Comparison of ENCODE assay signal across 8 cellular contexts in the genomic region with DNA sequence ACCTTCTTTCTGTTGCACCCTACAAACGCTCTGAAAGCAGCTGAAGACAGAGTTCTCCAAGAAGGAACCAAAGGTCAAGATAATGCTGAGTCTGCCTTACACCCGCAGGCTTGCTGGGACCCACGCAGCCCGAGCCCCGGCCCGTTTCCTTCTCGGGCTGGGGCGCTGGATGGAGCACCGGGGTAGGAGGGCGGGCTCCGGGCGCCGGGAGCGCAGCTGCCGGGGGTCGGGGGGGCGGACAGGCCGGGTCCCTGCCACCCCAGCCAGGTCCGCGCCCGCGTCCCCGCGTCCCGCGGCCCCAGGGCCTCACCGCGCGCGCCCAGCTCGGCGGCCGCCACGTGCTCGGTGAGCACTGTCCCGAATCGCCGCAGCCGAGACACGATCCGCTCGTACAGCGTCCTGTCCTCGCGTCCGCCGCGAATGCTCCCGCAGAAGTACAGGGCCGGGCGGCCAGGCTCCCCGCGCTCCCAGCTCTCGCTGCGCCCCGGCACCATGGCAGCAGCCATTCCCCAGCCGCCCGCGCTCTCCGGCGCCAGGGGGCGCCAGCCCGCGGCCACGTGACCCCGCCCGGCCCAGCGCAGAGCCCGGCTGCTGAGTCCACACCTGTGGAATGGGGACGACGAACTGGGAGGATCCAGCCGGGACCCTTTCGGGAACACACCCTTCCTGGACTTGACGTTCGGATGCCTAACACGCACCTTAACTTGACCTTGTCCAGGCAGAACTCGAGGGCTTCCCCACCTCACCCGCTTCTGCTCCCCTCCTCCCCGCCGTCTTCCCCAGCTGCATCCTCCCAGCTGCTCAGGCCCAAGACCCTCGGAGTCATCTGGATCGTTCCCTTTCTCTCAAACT. TPM values are rescaled to one million over a fixed set of nuclear protein-coding genes. Genes with fewer than 3 reads are reported as not detected.
DNase-seq lines count a peak whose midpoint lies in the region; ATAC-seq and TF ChIP-seq lines count a peak whose summit lies in the region.

A gene with protein sequence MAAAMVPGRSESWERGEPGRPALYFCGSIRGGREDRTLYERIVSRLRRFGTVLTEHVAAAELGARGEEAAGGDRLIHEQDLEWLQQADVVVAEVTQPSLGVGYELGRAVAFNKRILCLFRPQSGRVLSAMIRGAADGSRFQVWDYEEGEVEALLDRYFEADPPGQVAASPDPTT (minus strand): TSS at position 531 of the 852 bp plus-strand sequence. CDS start 25 bp downstream, at position 506.

- H3K4me3 ChIP-seq in CD8-positive, alpha-beta T cell (ENCODE audit: low read depth, low read length): peak within 1 kb of the TSS; percentile 69
- H3K4me3 ChIP-seq in fibroblast of the aortic adventitia (ENCODE audit: low read depth, low read length): peak within 1 kb of the TSS; percentile 76

- DNase-seq in CD8-positive, alpha-beta T cell: peak; percentile 62 to 90 (median 74)
- DNase-seq in RKO (ENCODE audit: low spot score) (peak; percentile 78), fibroblast of the aortic adventitia (ENCODE audit: low read depth) (peak; percentile 60)
- peak; percentile 77 for DNase-seq in activated T-helper 2 cell treated with anti-CD3 and anti-CD28 coated beads, Interferon-gamma antibody, Interleukin-2, Interleukin-4, amounts not matched to agents 10 μg/mL and 5 μg/mL and 100 μg/mL, durations not matched to agents 14 hours and 24 hours and 36 hours (ENCODE audit: low spot score)
- DNase-seq in natural killer cell treated with Interleukin-12 subunit alpha and Interleukin-12 subunit beta and Interleukin-15 and Interleukin-18, amount 100 ng/mL, for 72 hours (ENCODE audit: low spot score): peak; percentile 84
- peak; percentile 87 for DNase-seq in stimulated activated naive CD8-positive, alpha-beta T cell treated with anti-CD3 and anti-CD28 coated beads, Interleukin-15, Interleukin-2, amounts not matched to agents 100 U/mL and 50 U/mL, for 24 hours

- H3K36me3 ChIP-seq in CD8-positive, alpha-beta T cell (ENCODE audit: insufficient read depth, low read length): no peaks in the 10 kb centered on the region

- no peaks in the 10 kb centered on the region for H3K27me3 ChIP-seq in CD8-positive, alpha-beta T cell (ENCODE audit: insufficient read depth, low read length)

- H3K4me1 ChIP-seq in CD8-positive, alpha-beta T cell (ENCODE audit: insufficient read depth, low read length): peaks cover 43% of the 10 kb centered on the region

- peak within 1 kb of the TSS; percentile 94 for H3K27ac Mint-ChIP-seq in CD8-positive, alpha-beta T cell
- peak within 1 kb of the TSS; percentile 92 for H3K27ac Mint-ChIP-seq in activated T-helper 2 cell treated with anti-CD3 and anti-CD28 coated beads, Interferon-gamma antibody, Interleukin-2, Interleukin-4, amounts not matched to agents 10 μg/mL and 5 μg/mL and 100 μg/mL, durations not matched to agents 14 hours and 24 hours and 36 hours
- H3K27ac Mint-ChIP-seq in natural killer cell treated with Interleukin-12 subunit alpha and Interleukin-12 subunit beta and Interleukin-15 and Interleukin-18, amount 100 ng/mL, for 72 hours: peak within 1 kb of the TSS; percentile 73 to 80

- ATAC-seq in CD8-positive, alpha-beta T cell: peak; percentile 62
- ATAC-seq in GM19324 (IDR thresholded peaks at IDR 0.05; ENCODE audit: low FRiP score, unreplicated experiment): peak; percentile 82
- ATAC-seq in HG03571 (IDR thresholded peaks at IDR 0.05; ENCODE audit: unreplicated experiment): peak; percentile 63
- peak; percentile 91 to 92 for ATAC-seq in natural killer cell treated with Interleukin-12 subunit alpha and Interleukin-12 subunit beta and Interleukin-15 and Interleukin-18, amount 100 ng/mL, for 72 hours
- ATAC-seq in stimulated activated naive CD8-positive, alpha-beta T cell treated with anti-CD3 and anti-CD28 coated beads, Interleukin-15, Interleukin-2, amounts not matched to agents 100 U/mL and 50 U/mL, for 24 hours: peak; percentile 88

- TF ChIP-seq CTCF in CD8-positive, alpha-beta T cell (IDR thresholded peaks at IDR 0.05): peak; percentile 92
- TF ChIP-seq CTCF in fibroblast of the aortic adventitia (IDR thresholded peaks at IDR 0.05; ENCODE audit: insufficient read depth, low read length): peak; percentile 53

- no peaks in the 10 kb centered on the region for H3K9me3 ChIP-seq in CD8-positive, alpha-beta T cell (ENCODE audit: low read length)

- POLR2A ChIA-PET in CD8-positive, alpha-beta T cell (lab: Charles Lee): interaction anchor here (0.8 to 2.0 kb wide), 12 partner anchors 8 to 277 kb away, joined by 3 to 8 read pairs (median 3); a partner anchor contains a TSS

- peaks cover 11% of the 10 kb centered on the region for H3K36me3 Mint-ChIP-seq in CD8-positive, alpha-beta T cell
- peaks cover 26% of the 10 kb centered on the region for H3K36me3 Mint-ChIP-seq in activated T-helper 2 cell treated with anti-CD3 and anti-CD28 coated beads, Interferon-gamma antibody, Interleukin-2, Interleukin-4, amounts not matched to agents 10 μg/mL and 5 μg/mL and 100 μg/mL, durations not matched to agents 14 hours and 24 hours and 36 hours (ENCODE audit: low read depth)
- no peaks in the 10 kb centered on the region for H3K36me3 Mint-ChIP-seq in natural killer cell treated with Interleukin-12 subunit alpha and Interleukin-12 subunit beta and Interleukin-15 and Interleukin-18, amount 100 ng/mL, for 72 hours

- H3K4me3 Mint-ChIP-seq in CD8-positive, alpha-beta T cell: peak within 1 kb of the TSS; percentile 87
- H3K4me3 Mint-ChIP-seq in activated T-helper 2 cell treated with anti-CD3 and anti-CD28 coated beads, Interferon-gamma antibody, Interleukin-2, Interleukin-4, amounts not matched to agents 10 μg/mL and 5 μg/mL and 100 μg/mL, durations not matched to agents 14 hours and 24 hours and 36 hours (ENCODE audit: low read depth): peak within 1 kb of the TSS; percentile 88
- peak within 1 kb of the TSS; percentile 88 for H3K4me3 Mint-ChIP-seq in natural killer cell treated with Interleukin-12 subunit alpha and Interleukin-12 subunit beta and Interleukin-15 and Interleukin-18, amount 100 ng/mL, for 72 hours

- intact Hi-C loops in CD8-positive, alpha-beta T cell (cut with DNase I, micrococcal nuclease): loop anchor here (1.0 to 5.0 kb wide), 4 partner anchors 18 to 302 kb away; a partner anchor contains a TSS
- intact Hi-C loops in activated T-helper 2 cell treated with anti-CD3 and anti-CD28 coated beads, Interferon-gamma antibody, Interleukin-2, Interleukin-4, amounts not matched to agents 10 μg/mL and 5 μg/mL and 100 μg/mL, durations not matched to agents 14 hours and 24 hours and 36 hours (cut with micrococcal nuclease): no loop called here

- H3K9me3 Mint-ChIP-seq in CD8-positive, alpha-beta T cell: no peaks in the 10 kb centered on the region
- H3K9me3 Mint-ChIP-seq in activated T-helper 2 cell treated with anti-CD3 and anti-CD28 coated beads, Interferon-gamma antibody, Interleukin-2, Interleukin-4, amounts not matched to agents 10 μg/mL and 5 μg/mL and 100 μg/mL, durations not matched to agents 14 hours and 24 hours and 36 hours: no peaks in the 10 kb centered on the region
- no peaks in the 10 kb centered on the region for H3K9me3 Mint-ChIP-seq in natural killer cell treated with Interleukin-12 subunit alpha and Interleukin-12 subunit beta and Interleukin-15 and Interleukin-18, amount 100 ng/mL, for 72 hours

- H3K27me3 Mint-ChIP-seq in CD8-positive, alpha-beta T cell (ENCODE audit: low read depth): no peaks in the 10 kb centered on the region
- H3K27me3 Mint-ChIP-seq in activated T-helper 2 cell treated with anti-CD3 and anti-CD28 coated beads, Interferon-gamma antibody, Interleukin-2, Interleukin-4, amounts not matched to agents 10 μg/mL and 5 μg/mL and 100 μg/mL, durations not matched to agents 14 hours and 24 hours and 36 hours (ENCODE audit: low read depth): peaks cover 16% of the 10 kb centered on the region
- peaks cover 13% of the 10 kb centered on the region in 2 donors for H3K27me3 Mint-ChIP-seq in natural killer cell treated with Interleukin-12 subunit alpha and Interleukin-12 subunit beta and Interleukin-15 and Interleukin-18, amount 100 ng/mL, for 72 hours

- H3K27ac ChIP-seq in CD8-positive, alpha-beta T cell (ENCODE audit: low read depth, low read length): peak within 1 kb of the TSS; percentile 60

- CTCF ChIA-PET in CD8-positive, alpha-beta T cell (lab: Charles Lee): interaction anchor here (0.7 to 3.6 kb wide), 37 partner anchors 8 to 1221 kb away, joined by 3 to 22 read pairs (median 5); a partner anchor contains a TSS

- H3K4me1 Mint-ChIP-seq in CD8-positive, alpha-beta T cell (ENCODE audit: low read depth): peaks cover 40% of the 10 kb centered on the region
- peaks cover 24% of the 10 kb centered on the region for H3K4me1 Mint-ChIP-seq in activated T-helper 2 cell treated with anti-CD3 and anti-CD28 coated beads, Interferon-gamma antibody, Interleukin-2, Interleukin-4, amounts not matched to agents 10 μg/mL and 5 μg/mL and 100 μg/mL, durations not matched to agents 14 hours and 24 hours and 36 hours (ENCODE audit: low read depth)
- peaks cover 16 to 19% of the 10 kb centered on the region in 2 donors for H3K4me1 Mint-ChIP-seq in natural killer cell treated with Interleukin-12 subunit alpha and Interleukin-12 subunit beta and Interleukin-15 and Interleukin-18, amount 100 ng/mL, for 72 hours (ENCODE audit: low read depth in 2 of 2)

RNA-seq across cellular contexts. Expression of the gene that starts here (rescaled TPM):
- total RNA-seq in CD8-positive, alpha-beta T cell: 10 to 100 TPM; 19.6 to 26.8 TPM
- 70.5 and 76.7 TPM in 2 replicates for total RNA-seq in activated T-helper 2 cell treated with anti-CD3 and anti-CD28 coated beads, Interferon-gamma antibody, Interleukin-2, Interleukin-4, amounts not matched to agents 10 μg/mL and 5 μg/mL and 100 μg/mL, durations not matched to agents 14 hours and 24 hours and 36 hours
- 46.2 and 65.2 TPM in 2 replicates for total RNA-seq in fibroblast of the aortic adventitia (ENCODE audit: low replicate concordance)
- 10 to 100 TPM; 15.0 to 32.5 TPM for total RNA-seq in natural killer cell treated with Interleukin-12 subunit alpha and Interleukin-12 subunit beta and Interleukin-15 and Interleukin-18, amount 100 ng/mL, for 72 hours

Comparison
In these comparisons a context has a peak if more than half of its experiments do, and no peak if none do; other contexts are left out.
1. Peak in every context shown above with its lines: DNase-seq, ATAC-seq, H3K4me3 ChIP-seq and H3K27ac ChIP-seq.